In the genomic region with DNA sequence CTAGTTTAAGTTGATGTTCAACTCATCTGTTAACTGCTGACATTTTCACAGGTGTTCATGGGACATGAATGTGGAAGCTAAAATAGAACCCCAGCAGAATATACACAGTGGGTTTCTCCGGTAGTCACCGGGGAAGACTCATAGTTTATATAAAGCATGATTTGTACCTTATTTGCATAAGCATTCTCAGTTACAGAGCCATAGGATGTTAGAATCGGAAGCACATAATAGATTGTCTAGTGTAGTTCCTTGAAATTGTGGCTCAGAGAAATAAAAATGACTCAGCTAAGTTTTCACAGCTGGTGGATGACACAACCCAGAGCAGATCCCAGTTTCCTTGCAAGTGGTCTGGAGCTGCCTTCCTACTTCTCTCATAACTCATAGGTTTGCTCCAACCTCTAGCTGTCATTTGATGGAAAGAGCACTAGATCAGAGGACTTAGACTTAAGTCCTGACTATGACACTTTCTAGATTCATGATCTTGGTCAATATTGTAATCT, we compare ENCODE assay signal across 7 cellular contexts.
A peak's percentile ranks its signal among the peaks of the same experiment; 100 is the strongest.
DNase-seq lines count a peak whose midpoint lies in the region; ATAC-seq and TF ChIP-seq lines count a peak whose summit lies in the region.

No MANE protein-coding gene starts in this region.

- DNase-seq in NCI-H460 (ENCODE audit: extremely low read depth, low read depth) (peak; percentile 61), heart right ventricle (peak in 1 of 2 donors; percentile 17), pons (ENCODE audit: low spot score) (no peak), T-helper 17 cell (no peak), Ammon's horn (ENCODE audit: low spot score) (no peak)

- H3K27me3 ChIP-seq in heart right ventricle: no peaks in the 10 kb centered on the region

- H3K36me3 ChIP-seq in heart right ventricle: no peaks in the 10 kb centered on the region

- no peak overlapping the region for H3K4me3 Mint-ChIP-seq in T-helper 17 cell

- H3K36me3 Mint-ChIP-seq in T-helper 17 cell (ENCODE audit: low read depth): no peaks in the 10 kb centered on the region

- H3K4me3 ChIP-seq in heart right ventricle: no peak overlapping the region

- peak overlapping the region in 2 of 10 donors; percentile 3 to 36 for H3K27ac ChIP-seq in heart right ventricle

- H3K9me3 ChIP-seq in heart right ventricle (no peaks in the 10 kb centered on the region), T-helper 17 cell (ENCODE audit: control insufficient read depth, low read length, poor library complexity, severe bottlenecking) (no peaks in the 10 kb centered on the region)

- whole genome bisulfite sequencing in heart right ventricle, 2 donors: 58 to 70% methylated on average over 3 of the region's 3 CpGs

- H3K27ac Mint-ChIP-seq in T-helper 17 cell: no peak overlapping the region

- no peak for TF ChIP-seq CTCF in heart right ventricle (IDR thresholded peaks at IDR 0.05)

- no peaks in the 10 kb centered on the region for H3K27me3 Mint-ChIP-seq in T-helper 17 cell

- ATAC-seq in GM18861 (IDR thresholded peaks at IDR 0.05; ENCODE audit: unreplicated experiment): peak; percentile 97
- peak; percentile 74 for ATAC-seq in HG02571 (IDR thresholded peaks at IDR 0.05; ENCODE audit: unreplicated experiment)
- ATAC-seq in heart right ventricle: peak in 6 of 8 donors; percentile 57 to 88 (median 74)
- no peak for ATAC-seq in T-helper 17 cell

- H3K4me1 ChIP-seq in heart right ventricle: peaks cover 0 to 20% (median 0%) of the 10 kb centered on the region in 9 donors

- intact Hi-C loops in heart right ventricle (cut with DNase I): no loop called here

- no peaks in the 10 kb centered on the region for H3K4me1 Mint-ChIP-seq in T-helper 17 cell
